In the genomic region with DNA sequence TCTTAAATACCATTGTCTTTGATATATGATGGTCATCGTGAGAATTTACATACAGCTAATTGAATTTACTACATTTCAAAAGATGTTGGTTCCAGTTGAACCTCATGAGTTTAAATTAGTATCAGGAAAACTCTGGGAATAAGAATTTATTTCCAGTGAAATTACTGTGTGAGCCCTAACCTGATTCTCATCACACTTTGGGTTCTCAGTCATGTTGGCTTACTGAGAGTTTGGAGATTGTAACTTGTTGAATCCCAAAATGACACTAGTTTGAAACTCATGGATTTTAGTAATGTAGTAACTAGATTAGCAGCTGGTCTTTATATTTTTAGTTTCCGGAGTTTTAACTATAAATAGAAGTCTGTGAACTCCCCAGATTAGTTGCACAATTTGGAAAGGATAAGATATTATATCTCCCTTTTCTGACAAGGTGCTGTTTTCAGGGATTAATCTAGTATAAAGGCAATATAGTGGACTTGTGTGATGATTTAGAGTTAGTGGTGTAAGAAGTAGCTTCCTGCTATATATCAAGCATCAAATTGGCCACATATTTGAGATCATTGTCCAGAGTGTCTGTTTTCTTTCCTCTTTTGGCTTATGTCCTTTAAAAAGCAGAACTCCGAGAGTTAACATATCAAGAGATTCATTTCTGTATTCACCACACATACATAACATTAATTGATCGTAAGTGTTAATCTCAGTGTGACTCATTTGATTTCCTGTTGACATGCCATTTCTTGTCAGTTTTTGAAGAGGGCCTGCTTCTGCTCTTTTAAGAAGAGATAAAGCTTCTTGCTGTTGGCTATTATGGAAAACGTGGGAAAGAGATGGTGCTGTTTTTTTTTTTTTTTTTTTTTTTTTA, we compare ENCODE assay signal across 9 cellular contexts. TPM values are rescaled to one million over a fixed set of nuclear protein-coding genes. Genes with fewer than 3 reads are reported as not detected.
DNase-seq lines count a peak whose midpoint lies in the region; FAIRE-seq and TF ChIP-seq lines count a peak whose summit lies in the region.
"Had no signal": no experiment of that assay in that cellular context is flagged by ENCODE, and none has a peak within 500 bp of the region (broad histone marks: within the 10 kb centered on the region; RNA-seq: fewer than 3 reads in every experiment).

No MANE protein-coding gene starts in this region.

- no peak for TF ChIP-seq CTCF in sigmoid colon (IDR thresholded peaks at IDR 0.05)

- H3K27ac ChIP-seq in SK-N-MC (peak overlapping the region; percentile 71), sigmoid colon (peak overlapping the region; percentile 82 to 96 (median 93))

- H3K9me3 ChIP-seq in SK-N-MC (ENCODE audit: low read depth, low read length) (no peaks in the 10 kb centered on the region), sigmoid colon (no peaks in the 10 kb centered on the region), MG63 (no peaks in the 10 kb centered on the region)

- H3K36me3 ChIP-seq in SK-N-MC (ENCODE audit: insufficient read depth, low read length) (peaks cover 36% of the 10 kb centered on the region), sigmoid colon (peaks cover 0 to 14% (median 2%) of the 10 kb centered on the region in 4 donors), MG63 (peaks cover 67% of the 10 kb centered on the region)

- peak in 1 of 4 donors; percentile 16 for TF ChIP-seq EP300 in sigmoid colon (IDR thresholded peaks at IDR 0.05)

- peak; percentile 2 for TF ChIP-seq POLR2A in erythroblast (IDR thresholded peaks at IDR 0.05; ENCODE audit: low read length)
- no peak for TF ChIP-seq POLR2A in sigmoid colon (IDR thresholded peaks at IDR 0.05)

- H3K4me3 ChIP-seq in SK-N-MC (peak overlapping the region; percentile 20; the same call in 1 of the 2 replicates), sigmoid colon (peak overlapping the region in 1 of 4 donors; percentile 24), MG63 (no peak overlapping the region)
- H3K4me3 ChIP-seq: lung had no signal

- intact Hi-C loops in sigmoid colon (cut with DNase I): loop anchor here (2.0 kb wide), 1 partner anchor 19 kb away; a partner anchor contains a TSS

- peaks cover 0 to 98% (median 65%) of the 10 kb centered on the region in 4 donors for H3K4me1 ChIP-seq in sigmoid colon

- H3K27me3 ChIP-seq in sigmoid colon (no peaks in the 10 kb centered on the region), MG63 (no peaks in the 10 kb centered on the region)

- H3K9ac ChIP-seq in SK-N-MC (ENCODE audit: insufficient read length): no peak overlapping the region

- peak; percentile 78 for FAIRE-seq in GM18507 (lab: Jason Lieb, UNC)

- DNase-seq in GM18507 (ENCODE audit: extremely low spot score, insufficient read length, low read depth) (no peak), SK-N-MC (ENCODE audit: low read depth, low spot score) (no peak), erythroblast (lab: John Stamatoyannopoulos, UW) (peak in 1 of 2 experiments; percentile 46), sigmoid colon (no peak), NCI-H510A (lab: John Stamatoyannopoulos, UW) (no peak), foreskin melanocyte (no peak), D341Med (ENCODE audit: low spot score) (no peak), MG63 (no peak)

- WGBS in sigmoid colon, 2 donors: 41 to 63% methylated on average over 5 of the region's 5 CpGs

RNA-seq across cellular contexts. Expression of a gene that starts 15.7 kb away (rescaled TPM):
- total RNA-seq in sigmoid colon: 100 to 1,000 TPM in 3 of 4 donors, 10 to 100 TPM in 1; 81.3 to 131 (median 115) TPM
- 100 to 1,000 TPM; 207 to 339 (median 246) TPM for polyA plus RNA-seq in sigmoid colon
- total RNA-seq in MG63 (2014; rRNA removed; shearing (Covaris generic); ENCODE audit: low replicate concordance): 265 and 311 TPM in 2 replicates

RNA-seq across cellular contexts. Expression of a gene that starts 18.4 kb away (rescaled TPM):
- 100 to 1,000 TPM in 2 of 4 donors, 10 to 100 TPM in 2; 88.5 to 132 (median 102) TPM for total RNA-seq in sigmoid colon
- polyA plus RNA-seq in sigmoid colon: 10 to 100 TPM in 1 of 3 donors, 1 to 10 TPM in 2; 5.1 to 11.4 (median 7.2) TPM
- 7.8 and 9.6 TPM in 2 replicates for total RNA-seq in MG63 (2014; rRNA removed; shearing (Covaris generic); ENCODE audit: low replicate concordance)
